ENCODE assay signal across 19 cellular contexts in genomic region chrX:140502491-140503229, GRCh38. TPM values are rescaled to one million over a fixed set of nuclear protein-coding genes. Genes with fewer than 3 reads are reported as not detected.
A peak's percentile ranks its signal among the peaks of the same experiment; 100 is the strongest.
DNase-seq lines count a peak whose midpoint lies in the region; ATAC-seq and TF ChIP-seq lines count a peak whose summit lies in the region.
"Had no signal": no experiment of that assay in that cellular context is flagged by ENCODE, and none has a peak within 500 bp of the region (broad histone marks: within the 10 kb centered on the region; RNA-seq: fewer than 3 reads in every experiment).

No MANE protein-coding gene starts in this region.

- H4K5ac ChIP-seq in H9 (ENCODE audit: insufficient read length, low read depth, low read length), result no peak overlapping the region

- H3K56ac ChIP-seq in H9 (ENCODE audit: insufficient read length, low read depth, low read length), result no peak overlapping the region

- WGBS in H9 (ENCODE audit: extremely low coverage, insufficient read length, low lambda C conversion rate), result no CpG with 5 or more reads among the region's 38 CpGs
- whole genome bisulfite sequencing in thyroid gland, 2 donors, result 3 to 7% methylated on average over 9 to 37 of the region's 38 CpGs

- H3K79me1 ChIP-seq in H9 (ENCODE audit: insufficient read depth, low read depth, low read length, poor library complexity, severe bottlenecking), result no peaks in the 10 kb centered on the region

- no peaks in the 10 kb centered on the region for H3K36me3 Mint-ChIP-seq in CD4-positive, alpha-beta T cell (ENCODE audit: low read depth)
- peaks cover 0 to 15% (median 11%) of the 10 kb centered on the region in 3 experiments; a peak in 5 of 7 replicates for H3K36me3 Mint-ChIP-seq in H9 (ENCODE audit: insufficient read depth in 1 of 3, low read depth in 3 of 3)
- H3K36me3 Mint-ChIP-seq in naive thymus-derived CD4-positive, alpha-beta T cell, result peaks cover 0 to 4% (median 0%) of the 10 kb centered on the region in 5 donors
- H3K36me3 Mint-ChIP-seq: IgD-negative memory B cell had no signal

- no peaks in the 10 kb centered on the region for H4K20me1 ChIP-seq in H9 (ENCODE audit: control insufficient read depth, insufficient read depth, insufficient read length)

- no peak overlapping the region for H2AFZ ChIP-seq in H9 (ENCODE audit: low read length)

- peaks cover 50% of the 10 kb centered on the region for H3K27me3 ChIP-seq in CD4-positive, alpha-beta T cell (ENCODE audit: control insufficient read depth, insufficient read depth, low read length)
- peaks cover 24% of the 10 kb centered on the region; the same call in 1 of the 2 replicates for H3K27me3 ChIP-seq in H9 (ENCODE audit: insufficient read depth, low read length)
- H3K27me3 ChIP-seq in naive thymus-derived CD4-positive, alpha-beta T cell (ENCODE audit: control insufficient read depth in 2 of 2, insufficient read depth in 2 of 2, low read length in 2 of 2), result no peaks in the 10 kb centered on the region
- H3K27me3 ChIP-seq in thyroid gland, result peaks cover 32% of the 10 kb centered on the region

- CTCF ChIA-PET in CD4-positive, alpha-beta T cell (lab: Charles Lee), result no interaction called here
- CTCF ChIA-PET in naive thymus-derived CD4-positive, alpha-beta T cell (lab: Charles Lee), result no interaction called here

- POLR2A ChIA-PET in CD4-positive, alpha-beta T cell (lab: Charles Lee), result no interaction called here
- POLR2A ChIA-PET in naive thymus-derived CD4-positive, alpha-beta T cell (lab: Charles Lee), result no interaction called here

- no peak overlapping the region for H3T11ph ChIP-seq in H9 (ENCODE audit: low read length)

- H3K14ac ChIP-seq in H9 (ENCODE audit: insufficient read depth, low read length), result no peak overlapping the region

- H3K23me2 ChIP-seq in H9 (ENCODE audit: insufficient read length, low read depth, low read length, poor library complexity, severe bottlenecking), result peaks cover 32% of the 10 kb centered on the region

- H3K4me3 Mint-ChIP-seq in CD4-positive, alpha-beta T cell, result peak overlapping the region; percentile 42
- H3K4me3 Mint-ChIP-seq in H9, result peak overlapping the region; percentile 77 to 80
- peak overlapping the region in 8 of 10 donors; percentile 30 to 67 (median 63) for H3K4me3 Mint-ChIP-seq in naive thymus-derived CD4-positive, alpha-beta T cell

- H3K4me1 ChIP-seq in H9 (ENCODE audit: insufficient read depth, low read length) (no peaks in the 10 kb centered on the region; the same call in 1 of the 2 replicates), thyroid gland (peaks cover 4 to 25% of the 10 kb centered on the region in 2 donors)
- no peaks in the 10 kb centered on the region for H3K4me1 ChIP-seq in naive thymus-derived CD4-positive, alpha-beta T cell (ENCODE audit: control insufficient read depth in 2 of 2, insufficient read depth in 2 of 2, low read length in 2 of 2)
- H3K4me1 ChIP-seq: psoas muscle had no signal

- peaks cover 55% of the 10 kb centered on the region for H3K27me3 Mint-ChIP-seq in CD4-positive, alpha-beta T cell
- H3K27me3 Mint-ChIP-seq in H9 (ENCODE audit: low read depth), result peaks cover 92% of the 10 kb centered on the region
- H3K27me3 Mint-ChIP-seq in naive thymus-derived CD4-positive, alpha-beta T cell, result peaks cover 16 to 63% (median 43%) of the 10 kb centered on the region in 5 donors

- H3K9me3 ChIP-seq in CD4-positive, alpha-beta T cell (ENCODE audit: control insufficient read depth, low read length), result no peaks in the 10 kb centered on the region
- H3K9me3 ChIP-seq in H9 (ENCODE audit: control insufficient read depth, low read depth, low read length), result no peaks in the 10 kb centered on the region
- no peaks in the 10 kb centered on the region for H3K9me3 ChIP-seq in naive thymus-derived CD4-positive, alpha-beta T cell (ENCODE audit: control insufficient read depth in 2 of 3, low read length in 3 of 3)
- H3K9me3 ChIP-seq in thyroid gland, result no peaks in the 10 kb centered on the region
- H3K9me3 ChIP-seq: psoas muscle had no signal

- no peak overlapping the region for H3K4ac ChIP-seq in H9 (ENCODE audit: low read depth, low read length)

- H2BK5ac ChIP-seq in H9 (ENCODE audit: insufficient read length, low read length), result no peak overlapping the region

- H3K79me2 ChIP-seq in H9 (ENCODE audit: insufficient read depth, low read length), result no peaks in the 10 kb centered on the region

- H2BK20ac ChIP-seq in H9 (ENCODE audit: low read depth, low read length, poor library complexity, severe bottlenecking), result no peak overlapping the region

- no peak overlapping the region for H3K23ac ChIP-seq in H9 (ENCODE audit: insufficient read length, low read depth, low read length)

- H3K9me3 Mint-ChIP-seq in CD4-positive, alpha-beta T cell, result no peaks in the 10 kb centered on the region
- H3K9me3 Mint-ChIP-seq in H9, result peaks cover 14 to 18% of the 10 kb centered on the region in 2 experiments
- H3K9me3 Mint-ChIP-seq in naive thymus-derived CD4-positive, alpha-beta T cell, result peaks cover 0 to 20% (median 0%) of the 10 kb centered on the region in 11 donors

- no peak for TF ChIP-seq POLR2A in thyroid gland (IDR thresholded peaks at IDR 0.05)

- no peak overlapping the region for H3K27ac ChIP-seq in CD4-positive, alpha-beta T cell (ENCODE audit: low read depth, low read length)
- H3K27ac ChIP-seq in H9 (ENCODE audit: insufficient read length, low read depth, low read length), result no peak overlapping the region
- no peak overlapping the region for H3K27ac ChIP-seq in naive thymus-derived CD4-positive, alpha-beta T cell (ENCODE audit: low read depth, low read length)
- no peak overlapping the region for H3K27ac ChIP-seq in thyroid gland
- H3K27ac ChIP-seq: psoas muscle, VCaP had no signal

- peak overlapping the region; percentile 6 for H3K18ac ChIP-seq in H9 (ENCODE audit: insufficient read length, low read depth, low read length)

- H3K36me3 ChIP-seq in naive thymus-derived CD4-positive, alpha-beta T cell (ENCODE audit: control insufficient read depth in 2 of 3, insufficient read depth in 3 of 3, low read length in 3 of 3), result no peaks in the 10 kb centered on the region
- H3K36me3 ChIP-seq in thyroid gland, result no peaks in the 10 kb centered on the region

- TF ChIP-seq CTCF in CD4-positive, alpha-beta T cell (IDR thresholded peaks at IDR 0.05), result no peak
- no peak for TF ChIP-seq CTCF in H9 (conservative IDR thresholded peaks at IDR 0.05)
- no peak for TF ChIP-seq CTCF in thyroid gland (IDR thresholded peaks at IDR 0.05)

- H3K4me2 ChIP-seq in H9 (ENCODE audit: insufficient read depth, insufficient read length, low read length), result peak overlapping the region; percentile 81

- H2BK120ac ChIP-seq in H9 (ENCODE audit: low read depth, low read length, poor library complexity, severe bottlenecking), result no peak overlapping the region

- no peak for ATAC-seq in CD4-positive, alpha-beta T cell (ENCODE audit: poor library complexity)
- no peak for ATAC-seq in naive thymus-derived CD4-positive, alpha-beta T cell
- ATAC-seq in left lobe of liver (no peak), GM21360 (IDR thresholded peaks at IDR 0.05; ENCODE audit: unreplicated experiment) (no peak)

- no peak overlapping the region for H2AK5ac ChIP-seq in H9 (ENCODE audit: insufficient read length, low read length)

- H2BK12ac ChIP-seq in H9 (ENCODE audit: insufficient read length, low read depth, low read length), result no peak overlapping the region

- no peak overlapping the region for H3K4me3 ChIP-seq in naive thymus-derived CD4-positive, alpha-beta T cell (ENCODE audit: low read length)
- no peak overlapping the region for H3K4me3 ChIP-seq in thyroid gland (replicated peaks in 1 of 3)

- H2BK15ac ChIP-seq in H9 (ENCODE audit: low read depth, low read length), result no peak overlapping the region

- no peak overlapping the region for H4K91ac ChIP-seq in H9 (ENCODE audit: insufficient read length, low read depth, low read length)

- H3K27ac Mint-ChIP-seq in CD4-positive, alpha-beta T cell, result no peak overlapping the region
- no peak overlapping the region; a peak in 1 of 7 replicates for H3K27ac Mint-ChIP-seq in H9
- H3K27ac Mint-ChIP-seq in naive thymus-derived CD4-positive, alpha-beta T cell, result peak overlapping the region in 1 of 9 donors; percentile 74

- intact Hi-C loops in CD4-positive, alpha-beta T cell (cut with DNase I, micrococcal nuclease), result no loop called here
- intact Hi-C loops in naive thymus-derived CD4-positive, alpha-beta T cell (cut with micrococcal nuclease), result no loop called here
- intact Hi-C loops in thyroid gland (cut with DNase I), result no loop called here

- H3K4me1 Mint-ChIP-seq in CD4-positive, alpha-beta T cell (ENCODE audit: low read depth), result no peaks in the 10 kb centered on the region
- peaks cover 57 to 58% of the 10 kb centered on the region in 2 experiments for H3K4me1 Mint-ChIP-seq in H9
- H3K4me1 Mint-ChIP-seq in naive thymus-derived CD4-positive, alpha-beta T cell, result peaks cover 0 to 17% (median 2%) of the 10 kb centered on the region in 7 donors

- H3K9ac ChIP-seq in H9 (ENCODE audit: extremely low read depth, insufficient read length, low read length), result no peak overlapping the region

- H4K8ac ChIP-seq in H9 (replicated peaks; ENCODE audit: insufficient read length, low read depth, low read length), result no peak overlapping the region

- no peak for DNase-seq in CD4-positive, alpha-beta T cell
- DNase-seq in H9 (no peak), ecto neural progenitor cell (ENCODE audit: low spot score) (peak; percentile 52), left lobe of liver (ENCODE audit: low spot score) (no peak), thyroid gland (no peak)
- DNase-seq in naive thymus-derived CD4-positive, alpha-beta T cell, result no peak
- no peak for DNase-seq in activated CD4-positive, CD25-positive, alpha-beta regulatory T cell treated with anti-CD3 and anti-CD28 coated beads, Interleukin-2, amount 50 U/mL, for 72 hours
- DNase-seq: EL; NCI-H1417 treated with DMSO at 0.1 percent for 48 hours; NCI-H526; psoas muscle; stimulated activated CD4-positive, alpha-beta T cell treated with anti-CD3 and anti-CD28 coated beads, Interleukin-4, amount 100 ng/mL, for 1 hour; stimulated activated naive CD4-positive, alpha-beta T cell treated with Interleukin-2 at 50 U/mL for 16 hours had no signal

RNA-seq across cellular contexts. Expression of gene SOX3, which starts 2.2 kb away (rescaled TPM):
- total RNA-seq in CD4-positive, alpha-beta T cell, result not detected
- total RNA-seq in H9 (2021) (7.7 and 8.5 TPM in 2 replicates), left lobe of liver (not detected), thyroid gland (under 1 TPM in 1 of 4 donors, not detected in 3; 0.63 TPM)
- total RNA-seq in naive thymus-derived CD4-positive, alpha-beta T cell, result not detected
- not detected for polyA plus RNA-seq in naive thymus-derived CD4-positive, alpha-beta T cell
- total RNA-seq: cardiac septum, fibroblast of lung, psoas muscle had no signal
- polyA plus RNA-seq: BJ, IgD-negative memory B cell had no signal
